Comparison of ENCODE assay signal across 8 cellular contexts in genomic region chr11:120710354-120711187, GRCh38.
DNase-seq lines count a peak whose midpoint lies in the region; ATAC-seq and TF ChIP-seq lines count a peak whose summit lies in the region.

No MANE protein-coding gene starts in this region.

- H3K9me3 Mint-ChIP-seq in neural progenitor cell: peaks cover 19% of the 10 kb centered on the region
- H3K9me3 Mint-ChIP-seq in natural killer cell: no peaks in the 10 kb centered on the region
- H3K9me3 Mint-ChIP-seq in activated CD4-positive, alpha-beta T cell treated with anti-CD3 and anti-CD28 coated beads, Interleukin-2, amount 10 ng/mL, durations not matched to agents 7 days and 5 days: peaks cover 3% of the 10 kb centered on the region
- no peaks in the 10 kb centered on the region for H3K9me3 Mint-ChIP-seq in T-helper 2 cell treated with Interferon-gamma antibody and Interleukin-4, amounts not matched to agents 5 μg/mL and 100 μg/mL, for 36 hours

- no peak overlapping the region for H3K27ac ChIP-seq in neural progenitor cell

- no peak overlapping the region for H3K4me2 ChIP-seq in neural progenitor cell

- H3K4me1 Mint-ChIP-seq in neural progenitor cell (peaks cover 69% of the 10 kb centered on the region), natural killer cell (peaks cover 12 to 23% of the 10 kb centered on the region in 2 donors)
- H3K4me1 Mint-ChIP-seq in activated CD4-positive, alpha-beta T cell treated with anti-CD3 and anti-CD28 coated beads, Interleukin-2, amount 10 ng/mL, durations not matched to agents 7 days and 5 days: peaks cover 3% of the 10 kb centered on the region
- no peaks in the 10 kb centered on the region for H3K4me1 Mint-ChIP-seq in T-helper 2 cell treated with Interferon-gamma antibody and Interleukin-4, amounts not matched to agents 5 μg/mL and 100 μg/mL, for 36 hours (ENCODE audit: low read depth)

- no peaks in the 10 kb centered on the region for H3K36me3 ChIP-seq in neural progenitor cell

- H3K27ac Mint-ChIP-seq in neural progenitor cell (peak overlapping the region; percentile 61), natural killer cell (no peak overlapping the region)
- H3K27ac Mint-ChIP-seq in activated CD4-positive, alpha-beta T cell treated with anti-CD3 and anti-CD28 coated beads, Interleukin-2, amount 10 ng/mL, durations not matched to agents 7 days and 5 days: no peak overlapping the region
- no peak overlapping the region for H3K27ac Mint-ChIP-seq in T-helper 2 cell treated with Interferon-gamma antibody and Interleukin-4, amounts not matched to agents 5 μg/mL and 100 μg/mL, for 36 hours

- H4K20me1 ChIP-seq in neural progenitor cell (ENCODE audit: low read depth): no peaks in the 10 kb centered on the region

- no peaks in the 10 kb centered on the region for H3K9me3 ChIP-seq in neural progenitor cell (ENCODE audit: low read depth)

- CTCF ChIA-PET in activated CD4-positive, alpha-beta T cell treated with anti-CD3 and anti-CD28 coated beads, Interleukin-2, amount 10 ng/mL, durations not matched to agents 7 days and 5 days (lab: Charles Lee): interaction anchor here (1.4 kb wide), 1 partner anchor 18 kb away, joined by 3 read pairs; no protein-coding TSS in a partner anchor

- no peak overlapping the region for H2AFZ ChIP-seq in neural progenitor cell (replicated peaks)

- H3K79me2 ChIP-seq in neural progenitor cell (ENCODE audit: low read depth): no peaks in the 10 kb centered on the region

- DNase-seq in LoVo (ENCODE audit: low spot score): peak; percentile 38
- peak; percentile 65 for DNase-seq in epithelial cell of esophagus (ENCODE audit: low read depth)
- peak; percentile 72 for DNase-seq in neural progenitor cell (ENCODE audit: low spot score)
- DNase-seq in natural killer cell: no peak
- DNase-seq in activated CD4-positive, alpha-beta T cell treated with anti-CD3 and anti-CD28 coated beads, Interleukin-2, amount 10 ng/mL, durations not matched to agents 7 days and 5 days: no peak
- no peak for DNase-seq in T-helper 2 cell treated with Interferon-gamma antibody and Interleukin-4, amounts not matched to agents 5 μg/mL and 100 μg/mL, for 36 hours (ENCODE audit: low spot score)
- DNase-seq in activated CD4-positive, alpha-beta T cell treated with anti-CD3 and anti-CD28 coated beads, Interleukin-2, amount 50 U/mL, for 1 hour: no peak

- no peak overlapping the region for H3K9ac ChIP-seq in neural progenitor cell

- peak; percentile 23 for ATAC-seq in GM18909 (IDR thresholded peaks at IDR 0.05; ENCODE audit: poor library complexity, unreplicated experiment)
- ATAC-seq in natural killer cell: no peak

- H3F3A ChIP-seq in neural progenitor cell (ENCODE audit: low read depth): peaks cover 2% of the 10 kb centered on the region

- POLR2A ChIA-PET in activated CD4-positive, alpha-beta T cell treated with anti-CD3 and anti-CD28 coated beads, Interleukin-2, amount 10 ng/mL, durations not matched to agents 7 days and 5 days (lab: Charles Lee): no interaction called here

- H3K4me3 Mint-ChIP-seq in neural progenitor cell: peak overlapping the region; percentile 67
- H3K4me3 Mint-ChIP-seq in natural killer cell: no peak overlapping the region
- H3K4me3 Mint-ChIP-seq in activated CD4-positive, alpha-beta T cell treated with anti-CD3 and anti-CD28 coated beads, Interleukin-2, amount 10 ng/mL, durations not matched to agents 7 days and 5 days: no peak overlapping the region
- no peak overlapping the region for H3K4me3 Mint-ChIP-seq in T-helper 2 cell treated with Interferon-gamma antibody and Interleukin-4, amounts not matched to agents 5 μg/mL and 100 μg/mL, for 36 hours

- TF ChIP-seq CTCF in epithelial cell of esophagus (IDR thresholded peaks at IDR 0.05; ENCODE audit: insufficient read depth, low read depth, low read length, missing control alignments) (no peak), neural progenitor cell (IDR thresholded peaks at IDR 0.05) (no peak), natural killer cell (IDR thresholded peaks at IDR 0.05) (no peak)

- H3K4me1 ChIP-seq in neural progenitor cell: peaks cover 10% of the 10 kb centered on the region

- intact Hi-C loops in natural killer cell (cut with micrococcal nuclease): no loop called here

- H3K27me3 Mint-ChIP-seq in neural progenitor cell (ENCODE audit: insufficient read depth, low read depth) (peaks cover 22% of the 10 kb centered on the region), natural killer cell (ENCODE audit: low read depth in 2 of 2) (no peaks in the 10 kb centered on the region)
- H3K27me3 Mint-ChIP-seq in activated CD4-positive, alpha-beta T cell treated with anti-CD3 and anti-CD28 coated beads, Interleukin-2, amount 10 ng/mL, durations not matched to agents 7 days and 5 days: peaks cover 5% of the 10 kb centered on the region
- no peaks in the 10 kb centered on the region for H3K27me3 Mint-ChIP-seq in T-helper 2 cell treated with Interferon-gamma antibody and Interleukin-4, amounts not matched to agents 5 μg/mL and 100 μg/mL, for 36 hours (ENCODE audit: low read depth)

- peaks cover 29% of the 10 kb centered on the region for H3K27me3 ChIP-seq in neural progenitor cell

- H3K36me3 Mint-ChIP-seq in neural progenitor cell: peaks cover 3% of the 10 kb centered on the region
- no peaks in the 10 kb centered on the region for H3K36me3 Mint-ChIP-seq in natural killer cell
- H3K36me3 Mint-ChIP-seq in activated CD4-positive, alpha-beta T cell treated with anti-CD3 and anti-CD28 coated beads, Interleukin-2, amount 10 ng/mL, durations not matched to agents 7 days and 5 days (ENCODE audit: low read depth): no peaks in the 10 kb centered on the region
- no peaks in the 10 kb centered on the region for H3K36me3 Mint-ChIP-seq in T-helper 2 cell treated with Interferon-gamma antibody and Interleukin-4, amounts not matched to agents 5 μg/mL and 100 μg/mL, for 36 hours (ENCODE audit: low read depth)

- H3K4me3 ChIP-seq in epithelial cell of esophagus (ENCODE audit: low read length) (no peak overlapping the region), neural progenitor cell (no peak overlapping the region)

Comparison
In these comparisons a context has a peak if more than half of its experiments do, and no peak if none do; other contexts are left out.
1. DNase-seq: peak in LoVo (single experiment), epithelial cell of esophagus (single experiment) and neural progenitor cell (single experiment); none in natural killer cell (single experiment), activated CD4-positive, alpha-beta T cell treated with anti-CD3 and anti-CD28 coated beads, Interleukin-2, amount 10 ng/mL, durations not matched to agents 7 days and 5 days (single experiment), T-helper 2 cell treated with Interferon-gamma antibody and Interleukin-4, amounts not matched to agents 5 μg/mL and 100 μg/mL, for 36 hours (single experiment) and activated CD4-positive, alpha-beta T cell treated with anti-CD3 and anti-CD28 coated beads, Interleukin-2, amount 50 U/mL, for 1 hour (single experiment).